In the genomic region with DNA sequence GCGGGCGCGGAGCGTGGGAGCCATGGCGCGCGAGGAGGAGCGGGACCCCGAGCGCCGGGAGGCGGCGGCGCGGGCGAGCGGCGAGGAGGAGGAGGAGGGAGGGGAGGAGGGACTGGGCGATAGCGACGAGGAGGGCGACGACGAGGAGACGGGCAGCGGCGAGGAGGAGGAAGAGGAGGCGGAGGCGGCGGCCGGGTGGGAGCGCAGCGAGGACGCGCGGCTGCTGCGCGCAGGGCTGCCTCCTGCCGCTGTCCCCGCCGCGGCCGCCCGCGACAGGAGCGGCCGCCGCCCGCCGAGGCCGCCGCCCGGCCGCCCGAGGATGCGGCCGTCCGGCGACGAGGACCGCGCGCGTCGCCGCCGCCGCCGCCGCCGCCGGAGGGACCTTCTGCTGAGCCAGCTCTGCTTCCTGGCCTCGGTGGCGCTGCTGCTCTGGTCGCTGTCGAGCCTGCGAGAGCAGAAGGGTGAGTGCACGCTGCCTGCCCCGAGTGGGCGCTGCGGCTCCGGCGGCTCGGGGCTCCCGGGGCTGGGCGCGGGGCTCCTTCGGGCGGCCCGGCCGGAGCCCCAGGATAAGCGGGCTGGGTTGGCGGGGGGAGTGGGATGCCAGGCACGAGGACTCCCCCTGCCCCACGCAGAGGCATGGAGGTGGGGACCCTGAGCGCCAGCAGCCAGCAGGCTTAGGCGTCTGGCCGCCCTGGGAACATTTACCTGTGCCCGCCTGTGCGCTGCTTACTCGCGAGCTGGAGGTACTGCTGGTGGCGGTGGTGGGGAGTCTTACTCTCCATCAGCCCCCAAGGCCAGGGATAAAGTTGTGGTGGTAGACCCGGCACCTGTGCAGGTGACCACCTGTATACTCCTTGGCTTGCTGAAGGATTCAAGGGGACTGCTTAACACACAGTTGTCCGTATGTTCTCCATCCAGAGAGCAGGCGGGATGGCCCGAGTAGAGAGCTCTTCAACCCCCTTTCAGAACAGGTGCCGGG, we compare ENCODE assay signal across 8 cellular contexts. TPM values are rescaled to one million over a fixed set of nuclear protein-coding genes. Genes with fewer than 3 reads are reported as not detected.
DNase-seq lines count a peak whose midpoint lies in the region; ATAC-seq and TF ChIP-seq lines count a peak whose summit lies in the region.

A gene (plus strand): TSS at position 119 of the 979 bp plus-strand sequence.

- DNase-seq in activated CD8-positive, alpha-beta memory T cell treated with anti-CD3 and anti-CD28 coated beads, Interleukin-2, amount 10 ng/mL, durations not matched to agents 7 days and 5 days: peak; percentile 53
- no peak for DNase-seq in activated CD8-positive, alpha-beta memory T cell treated with anti-CD3 and anti-CD28 coated beads, Interleukin-2, amount 50 U/mL, for 48 hours
- peak; percentile 8 for DNase-seq in fibroblast of mammary gland (ENCODE audit: low read depth)
- DNase-seq in ureter (ENCODE audit: low spot score): peak; percentile 86
- no peak for DNase-seq in HFFc6

- no peaks in the 10 kb centered on the region for H3K9me3 ChIP-seq in muscle layer of colon (ENCODE audit: low read length)

- no peaks in the 10 kb centered on the region for H3K36me3 ChIP-seq in muscle layer of colon (ENCODE audit: insufficient read depth, low read length)

- no peaks in the 10 kb centered on the region for H3K27me3 ChIP-seq in muscle layer of colon (ENCODE audit: control insufficient read depth in 1 of 2, insufficient read depth in 2 of 2, low read length in 2 of 2)

- ATAC-seq in activated CD8-positive, alpha-beta memory T cell treated with anti-CD3 and anti-CD28 coated beads, Interleukin-2, amount 10 ng/mL, durations not matched to agents 7 days and 5 days: peak; percentile 60
- ATAC-seq in HG03460 (IDR thresholded peaks at IDR 0.05; ENCODE audit: unreplicated experiment) (peak; percentile 57), SK-N-SH treated with all-trans-retinoic acid at 6 μM for 48 hours (peak; percentile 46; the same call in 1 of the 3 replicates)

- H3K36me3 Mint-ChIP-seq in activated CD8-positive, alpha-beta memory T cell treated with anti-CD3 and anti-CD28 coated beads, Interleukin-2, amount 10 ng/mL, durations not matched to agents 7 days and 5 days: no peaks in the 10 kb centered on the region
- H3K36me3 Mint-ChIP-seq in HFFc6 (ENCODE audit: low read depth): no peaks in the 10 kb centered on the region

- CTCF ChIA-PET in activated CD8-positive, alpha-beta memory T cell treated with anti-CD3 and anti-CD28 coated beads, Interleukin-2, amount 10 ng/mL, durations not matched to agents 7 days and 5 days (lab: Charles Lee): interaction anchor here (1.3 kb wide), 1 partner anchor 8 kb away, joined by 4 read pairs; no protein-coding TSS in a partner anchor

- H3K4me3 ChIP-seq in fibroblast of mammary gland (ENCODE audit: control insufficient read depth, low read depth, low read length): no peak within 1 kb of the TSS
- peak within 1 kb of the TSS; percentile 71 to 73 for H3K4me3 ChIP-seq in muscle layer of colon (ENCODE audit: low read depth in 1 of 2, low read length in 2 of 2)

- H3K9me3 Mint-ChIP-seq in activated CD8-positive, alpha-beta memory T cell treated with anti-CD3 and anti-CD28 coated beads, Interleukin-2, amount 10 ng/mL, durations not matched to agents 7 days and 5 days (ENCODE audit: low read depth): no peaks in the 10 kb centered on the region
- H3K9me3 Mint-ChIP-seq in HFFc6: no peaks in the 10 kb centered on the region

- no peak within 1 kb of the TSS for H3K27ac Mint-ChIP-seq in activated CD8-positive, alpha-beta memory T cell treated with anti-CD3 and anti-CD28 coated beads, Interleukin-2, amount 10 ng/mL, durations not matched to agents 7 days and 5 days
- H3K27ac Mint-ChIP-seq in HFFc6: no peak within 1 kb of the TSS

- peaks cover 22% of the 10 kb centered on the region for H3K4me1 ChIP-seq in muscle layer of colon (ENCODE audit: insufficient read depth, low read length)

- peak; percentile 3 for TF ChIP-seq CTCF in fibroblast of mammary gland (conservative IDR thresholded peaks at IDR 0.05; ENCODE audit: control insufficient read depth, insufficient read depth, low read depth, low read length)
- no peak for TF ChIP-seq CTCF in HFFc6 (IDR thresholded peaks at IDR 0.05)

- H3K27me3 Mint-ChIP-seq in activated CD8-positive, alpha-beta memory T cell treated with anti-CD3 and anti-CD28 coated beads, Interleukin-2, amount 10 ng/mL, durations not matched to agents 7 days and 5 days: peaks cover 52% of the 10 kb centered on the region
- H3K27me3 Mint-ChIP-seq in HFFc6 (ENCODE audit: insufficient read depth): peaks cover 23% of the 10 kb centered on the region; the same call in 1 of the 2 replicates

- H3K27ac ChIP-seq in muscle layer of colon (ENCODE audit: low read depth, low read length): peak within 1 kb of the TSS; percentile 82

- peak within 1 kb of the TSS; percentile 52 for H3K9ac ChIP-seq in muscle layer of colon (ENCODE audit: low read length)

- no peak within 1 kb of the TSS for H3K4me3 Mint-ChIP-seq in activated CD8-positive, alpha-beta memory T cell treated with anti-CD3 and anti-CD28 coated beads, Interleukin-2, amount 10 ng/mL, durations not matched to agents 7 days and 5 days
- no peak within 1 kb of the TSS for H3K4me3 Mint-ChIP-seq in HFFc6

- peaks cover 1% of the 10 kb centered on the region for H3K4me1 Mint-ChIP-seq in activated CD8-positive, alpha-beta memory T cell treated with anti-CD3 and anti-CD28 coated beads, Interleukin-2, amount 10 ng/mL, durations not matched to agents 7 days and 5 days
- no peaks in the 10 kb centered on the region for H3K4me1 Mint-ChIP-seq in HFFc6 (ENCODE audit: low read depth)

TF ChIP-seq in SK-N-SH treated with all-trans-retinoic acid at 6 μM for 48 hours, 23 proteins besides CTCF, POLR2A, EP300 and RAD21:
- TF ChIP-seq, protein P1, sequence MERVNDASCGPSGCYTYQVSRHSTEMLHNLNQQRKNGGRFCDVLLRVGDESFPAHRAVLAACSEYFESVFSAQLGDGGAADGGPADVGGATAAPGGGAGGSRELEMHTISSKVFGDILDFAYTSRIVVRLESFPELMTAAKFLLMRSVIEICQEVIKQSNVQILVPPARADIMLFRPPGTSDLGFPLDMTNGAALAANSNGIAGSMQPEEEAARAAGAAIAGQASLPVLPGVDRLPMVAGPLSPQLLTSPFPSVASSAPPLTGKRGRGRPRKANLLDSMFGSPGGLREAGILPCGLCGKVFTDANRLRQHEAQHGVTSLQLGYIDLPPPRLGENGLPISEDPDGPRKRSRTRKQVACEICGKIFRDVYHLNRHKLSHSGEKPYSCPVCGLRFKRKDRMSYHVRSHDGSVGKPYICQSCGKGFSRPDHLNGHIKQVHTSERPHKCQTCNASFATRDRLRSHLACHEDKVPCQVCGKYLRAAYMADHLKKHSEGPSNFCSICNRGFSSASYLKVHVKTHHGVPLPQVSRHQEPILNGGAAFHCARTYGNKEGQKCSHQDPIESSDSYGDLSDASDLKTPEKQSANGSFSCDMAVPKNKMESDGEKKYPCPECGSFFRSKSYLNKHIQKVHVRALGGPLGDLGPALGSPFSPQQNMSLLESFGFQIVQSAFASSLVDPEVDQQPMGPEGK (CRISPR knock-in tag; IDR thresholded peaks at IDR 0.05; ENCODE audit: borderline replicate concordance): no peak
- TF ChIP-seq PPARA (CRISPR knock-in tag; IDR thresholded peaks at IDR 0.05; ENCODE audit: borderline replicate concordance): no peak
- TF ChIP-seq, protein P2, sequence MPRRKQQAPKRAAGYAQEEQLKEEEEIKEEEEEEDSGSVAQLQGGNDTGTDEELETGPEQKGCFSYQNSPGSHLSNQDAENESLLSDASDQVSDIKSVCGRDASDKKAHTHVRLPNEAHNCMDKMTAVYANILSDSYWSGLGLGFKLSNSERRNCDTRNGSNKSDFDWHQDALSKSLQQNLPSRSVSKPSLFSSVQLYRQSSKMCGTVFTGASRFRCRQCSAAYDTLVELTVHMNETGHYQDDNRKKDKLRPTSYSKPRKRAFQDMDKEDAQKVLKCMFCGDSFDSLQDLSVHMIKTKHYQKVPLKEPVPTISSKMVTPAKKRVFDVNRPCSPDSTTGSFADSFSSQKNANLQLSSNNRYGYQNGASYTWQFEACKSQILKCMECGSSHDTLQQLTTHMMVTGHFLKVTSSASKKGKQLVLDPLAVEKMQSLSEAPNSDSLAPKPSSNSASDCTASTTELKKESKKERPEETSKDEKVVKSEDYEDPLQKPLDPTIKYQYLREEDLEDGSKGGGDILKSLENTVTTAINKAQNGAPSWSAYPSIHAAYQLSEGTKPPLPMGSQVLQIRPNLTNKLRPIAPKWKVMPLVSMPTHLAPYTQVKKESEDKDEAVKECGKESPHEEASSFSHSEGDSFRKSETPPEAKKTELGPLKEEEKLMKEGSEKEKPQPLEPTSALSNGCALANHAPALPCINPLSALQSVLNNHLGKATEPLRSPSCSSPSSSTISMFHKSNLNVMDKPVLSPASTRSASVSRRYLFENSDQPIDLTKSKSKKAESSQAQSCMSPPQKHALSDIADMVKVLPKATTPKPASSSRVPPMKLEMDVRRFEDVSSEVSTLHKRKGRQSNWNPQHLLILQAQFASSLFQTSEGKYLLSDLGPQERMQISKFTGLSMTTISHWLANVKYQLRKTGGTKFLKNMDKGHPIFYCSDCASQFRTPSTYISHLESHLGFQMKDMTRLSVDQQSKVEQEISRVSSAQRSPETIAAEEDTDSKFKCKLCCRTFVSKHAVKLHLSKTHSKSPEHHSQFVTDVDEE (CRISPR knock-in tag; IDR thresholded peaks at IDR 0.05): no peak
- no peak for TF ChIP-seq ESRRG (CRISPR knock-in tag; IDR thresholded peaks at IDR 0.05)
- no peak for TF ChIP-seq ZNF565 (CRISPR knock-in tag; conservative IDR thresholded peaks at IDR 0.05; ENCODE audit: low read depth)

RNA-seq across cellular contexts. Expression of the gene that starts here (rescaled TPM):
- total RNA-seq in activated CD8-positive, alpha-beta memory T cell treated with anti-CD3 and anti-CD28 coated beads, Interleukin-2, amount 10 ng/mL, durations not matched to agents 7 days and 5 days: not detected
- total RNA-seq in ureter: 17.1 TPM
- not detected for total RNA-seq in HFFc6 (2021; fragmentation: NEBNext Ultra II Directional; extraction: Animal tissue kit (Norgen Biotek cat#: 25700))

Comparison
In these comparisons a context has a peak if more than half of its experiments do, and no peak if none do; other contexts are left out.
1. RNA of the gene that starts here (total RNA-seq): 17.1 TPM in ureter (single experiment); not detected in activated CD8-positive, alpha-beta memory T cell treated with anti-CD3 and anti-CD28 coated beads, Interleukin-2, amount 10 ng/mL, durations not matched to agents 7 days and 5 days and not detected in HFFc6; every median in the first group is over 10 times any median in the second.
2. Peak in DNase-seq and ATAC-seq in activated CD8-positive, alpha-beta memory T cell treated with anti-CD3 and anti-CD28 coated beads, Interleukin-2, amount 10 ng/mL, durations not matched to agents 7 days and 5 days; RNA of the gene not detected or under 1 TPM.
3. DNase-seq: peak in fibroblast of mammary gland (single experiment) and ureter (single experiment); none in activated CD8-positive, alpha-beta memory T cell treated with anti-CD3 and anti-CD28 coated beads, Interleukin-2, amount 50 U/mL, for 48 hours (single experiment) and HFFc6 (single experiment).
4. Peak in every context shown above with its lines, with median percentiles within 50 percentile points of each other: ATAC-seq.